Comparison of ENCODE assay signal across 1 cellular context in the genomic region with DNA sequence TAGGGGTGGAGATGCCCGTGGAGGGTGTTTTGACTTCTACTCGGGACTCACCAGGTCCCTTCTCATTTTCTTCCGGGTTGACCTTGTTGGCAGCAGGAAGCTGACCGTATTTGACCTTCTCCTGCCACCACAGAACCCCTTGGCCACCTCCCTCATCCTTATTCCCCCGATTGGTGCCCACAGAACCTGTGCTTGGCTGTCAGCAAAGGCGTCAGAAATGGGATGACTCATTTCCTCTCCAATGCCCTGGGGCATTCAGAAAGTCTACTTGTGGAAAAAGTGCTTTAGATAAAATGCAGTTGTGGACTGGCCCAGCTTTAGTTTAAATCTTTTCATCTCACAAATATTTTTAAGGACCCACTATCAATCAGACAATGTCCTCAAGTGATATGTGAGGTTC.
A peak's percentile ranks its signal among the peaks of the same experiment; 100 is the strongest.
TF ChIP-seq lines count a peak whose summit lies in the region.

No MANE protein-coding gene starts in this region.

TF ChIP-seq in HEK293, 187 proteins besides CTCF, POLR2A, EP300 and RAD21 (continued from another document and continues in another):
- TF ChIP-seq, protein P1, sequence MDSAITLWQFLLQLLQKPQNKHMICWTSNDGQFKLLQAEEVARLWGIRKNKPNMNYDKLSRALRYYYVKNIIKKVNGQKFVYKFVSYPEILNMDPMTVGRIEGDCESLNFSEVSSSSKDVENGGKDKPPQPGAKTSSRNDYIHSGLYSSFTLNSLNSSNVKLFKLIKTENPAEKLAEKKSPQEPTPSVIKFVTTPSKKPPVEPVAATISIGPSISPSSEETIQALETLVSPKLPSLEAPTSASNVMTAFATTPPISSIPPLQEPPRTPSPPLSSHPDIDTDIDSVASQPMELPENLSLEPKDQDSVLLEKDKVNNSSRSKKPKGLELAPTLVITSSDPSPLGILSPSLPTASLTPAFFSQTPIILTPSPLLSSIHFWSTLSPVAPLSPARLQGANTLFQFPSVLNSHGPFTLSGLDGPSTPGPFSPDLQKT (IDR thresholded peaks at IDR 0.05; ENCODE audit: borderline replicate concordance, low read depth, low read length): no peak
- TF ChIP-seq ZSCAN18 (tag by site-specific recombination; IDR thresholded peaks at IDR 0.05) (no peak), ZNF394 (tag by site-specific recombination; IDR thresholded peaks at IDR 0.05; ENCODE audit: borderline replicate concordance) (no peak), ZNF155 (tag by site-specific recombination; IDR thresholded peaks at IDR 0.05) (no peak), ZNF792 (tag by site-specific recombination; IDR thresholded peaks at IDR 0.05) (no peak), HIC1 (tag by site-specific recombination; IDR thresholded peaks at IDR 0.05) (peak; percentile 48; the same call in 1 of the 2 replicates), ZNF529 (tag by site-specific recombination; IDR thresholded peaks at IDR 0.05; ENCODE audit: insufficient replicate concordance) (no peak), MEIS1 (CRISPR knock-in tag; IDR thresholded peaks at IDR 0.05; ENCODE audit: borderline replicate concordance) (no peak), SETDB1 (IDR thresholded peaks at IDR 0.05; ENCODE audit: insufficient read length, low read length) (no peak), IKZF3 (tag by site-specific recombination; IDR thresholded peaks at IDR 0.05) (0 out of 2 replicates have a peak, but pooled peaks have one; percentile 18), FEZF1 (tag by site-specific recombination; IDR thresholded peaks at IDR 0.05) (no peak), ZNF175 (tag by site-specific recombination; IDR thresholded peaks at IDR 0.05) (no peak), ZNF600 (tag by site-specific recombination; IDR thresholded peaks at IDR 0.05) (no peak), ZSCAN5A (tag by site-specific recombination; IDR thresholded peaks at IDR 0.05) (no peak), ZNF530 (tag by site-specific recombination; IDR thresholded peaks at IDR 0.05; ENCODE audit: low read depth) (no peak), ZNF426 (tag by site-specific recombination; IDR thresholded peaks at IDR 0.05) (no peak), ZNF23 (tag by site-specific recombination; IDR thresholded peaks at IDR 0.05; ENCODE audit: borderline replicate concordance) (no peak), GLI4 (tag by site-specific recombination; IDR thresholded peaks at IDR 0.05) (no peak), ZNF114 (tag by site-specific recombination; IDR thresholded peaks at IDR 0.05) (no peak), ZNF19 (tag by site-specific recombination; IDR thresholded peaks at IDR 0.05; ENCODE audit: low read depth) (no peak), ZNF585B (tag by site-specific recombination; IDR thresholded peaks at IDR 0.05) (no peak), GLIS2 (tag by site-specific recombination; IDR thresholded peaks at IDR 0.05) (no peak), HOXA7 (CRISPR knock-in tag; IDR thresholded peaks at IDR 0.05; ENCODE audit: borderline replicate concordance) (no peak), ZNF146 (tag by site-specific recombination; IDR thresholded peaks at IDR 0.05) (no peak), ZNF830 (tag by site-specific recombination; IDR thresholded peaks at IDR 0.05; ENCODE audit: low read depth) (no peak), YY1 (tag by site-specific recombination; IDR thresholded peaks at IDR 0.05) (no peak), EGR2 (tag by site-specific recombination; IDR thresholded peaks at IDR 0.05; ENCODE audit: low read depth) (no peak), SP7 (tag by site-specific recombination; IDR thresholded peaks at IDR 0.05) (peak; percentile 53), ZNF521 (tag by site-specific recombination; IDR thresholded peaks at IDR 0.05) (no peak), ZNF747 (tag by site-specific recombination; IDR thresholded peaks at IDR 0.05) (no peak), KLF10 (tag by site-specific recombination; IDR thresholded peaks at IDR 0.05) (no peak), ZFP69B (tag by site-specific recombination; IDR thresholded peaks at IDR 0.05) (no peak), ZNF24 (tag by site-specific recombination; IDR thresholded peaks at IDR 0.05) (no peak), ZNF692 (tag by site-specific recombination; IDR thresholded peaks at IDR 0.05) (0 out of 2 replicates have a peak, but pooled peaks have one; percentile 21), ZNF544 (tag by site-specific recombination; IDR thresholded peaks at IDR 0.05) (no peak), ZNF350 (tag by site-specific recombination; IDR thresholded peaks at IDR 0.05) (no peak), ZNF239 (tag by site-specific recombination; IDR thresholded peaks at IDR 0.05) (no peak), OSR2 (tag by site-specific recombination; IDR thresholded peaks at IDR 0.05) (no peak), ZNF10 (tag by site-specific recombination; IDR thresholded peaks at IDR 0.05) (no peak), ZNF664 (tag by site-specific recombination; IDR thresholded peaks at IDR 0.05) (no peak), ZSCAN23 (tag by site-specific recombination; IDR thresholded peaks at IDR 0.05) (no peak), ZBTB48 (tag by site-specific recombination; IDR thresholded peaks at IDR 0.05) (no peak), ZNF610 (tag by site-specific recombination; IDR thresholded peaks at IDR 0.05; ENCODE audit: borderline replicate concordance) (no peak)
- TF ChIP-seq, protein P2, sequence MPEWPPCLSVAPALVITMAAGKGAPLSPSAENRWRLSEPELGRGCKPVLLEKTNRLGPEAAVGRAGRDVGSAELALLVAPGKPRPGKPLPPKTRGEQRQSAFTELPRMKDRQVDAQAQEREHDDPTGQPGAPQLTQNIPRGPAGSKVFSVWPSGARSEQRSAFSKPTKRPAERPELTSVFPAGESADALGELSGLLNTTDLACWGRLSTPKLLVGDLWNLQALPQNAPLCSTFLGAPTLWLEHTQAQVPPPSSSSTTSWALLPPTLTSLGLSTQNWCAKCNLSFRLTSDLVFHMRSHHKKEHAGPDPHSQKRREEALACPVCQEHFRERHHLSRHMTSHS (tag by site-specific recombination; IDR thresholded peaks at IDR 0.05): no peak
- TF ChIP-seq, protein P3, sequence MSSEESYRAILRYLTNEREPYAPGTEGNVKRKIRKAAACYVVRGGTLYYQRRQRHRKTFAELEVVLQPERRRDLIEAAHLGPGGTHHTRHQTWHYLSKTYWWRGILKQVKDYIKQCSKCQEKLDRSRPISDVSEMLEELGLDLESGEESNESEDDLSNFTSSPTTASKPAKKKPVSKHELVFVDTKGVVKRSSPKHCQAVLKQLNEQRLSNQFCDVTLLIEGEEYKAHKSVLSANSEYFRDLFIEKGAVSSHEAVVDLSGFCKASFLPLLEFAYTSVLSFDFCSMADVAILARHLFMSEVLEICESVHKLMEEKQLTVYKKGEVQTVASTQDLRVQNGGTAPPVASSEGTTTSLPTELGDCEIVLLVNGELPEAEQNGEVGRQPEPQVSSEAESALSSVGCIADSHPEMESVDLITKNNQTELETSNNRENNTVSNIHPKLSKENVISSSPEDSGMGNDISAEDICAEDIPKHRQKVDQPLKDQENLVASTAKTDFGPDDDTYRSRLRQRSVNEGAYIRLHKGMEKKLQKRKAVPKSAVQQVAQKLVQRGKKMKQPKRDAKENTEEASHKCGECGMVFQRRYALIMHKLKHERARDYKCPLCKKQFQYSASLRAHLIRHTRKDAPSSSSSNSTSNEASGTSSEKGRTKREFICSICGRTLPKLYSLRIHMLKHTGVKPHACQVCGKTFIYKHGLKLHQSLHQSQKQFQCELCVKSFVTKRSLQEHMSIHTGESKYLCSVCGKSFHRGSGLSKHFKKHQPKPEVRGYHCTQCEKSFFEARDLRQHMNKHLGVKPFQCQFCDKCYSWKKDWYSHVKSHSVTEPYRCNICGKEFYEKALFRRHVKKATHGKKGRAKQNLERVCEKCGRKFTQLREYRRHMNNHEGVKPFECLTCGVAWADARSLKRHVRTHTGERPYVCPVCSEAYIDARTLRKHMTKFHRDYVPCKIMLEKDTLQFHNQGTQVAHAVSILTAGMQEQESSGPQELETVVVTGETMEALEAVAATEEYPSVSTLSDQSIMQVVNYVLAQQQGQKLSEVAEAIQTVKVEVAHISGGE (tag by site-specific recombination; conservative IDR thresholded peaks at IDR 0.05; ENCODE audit: low read depth): no peak
- TF ChIP-seq, protein P4, sequence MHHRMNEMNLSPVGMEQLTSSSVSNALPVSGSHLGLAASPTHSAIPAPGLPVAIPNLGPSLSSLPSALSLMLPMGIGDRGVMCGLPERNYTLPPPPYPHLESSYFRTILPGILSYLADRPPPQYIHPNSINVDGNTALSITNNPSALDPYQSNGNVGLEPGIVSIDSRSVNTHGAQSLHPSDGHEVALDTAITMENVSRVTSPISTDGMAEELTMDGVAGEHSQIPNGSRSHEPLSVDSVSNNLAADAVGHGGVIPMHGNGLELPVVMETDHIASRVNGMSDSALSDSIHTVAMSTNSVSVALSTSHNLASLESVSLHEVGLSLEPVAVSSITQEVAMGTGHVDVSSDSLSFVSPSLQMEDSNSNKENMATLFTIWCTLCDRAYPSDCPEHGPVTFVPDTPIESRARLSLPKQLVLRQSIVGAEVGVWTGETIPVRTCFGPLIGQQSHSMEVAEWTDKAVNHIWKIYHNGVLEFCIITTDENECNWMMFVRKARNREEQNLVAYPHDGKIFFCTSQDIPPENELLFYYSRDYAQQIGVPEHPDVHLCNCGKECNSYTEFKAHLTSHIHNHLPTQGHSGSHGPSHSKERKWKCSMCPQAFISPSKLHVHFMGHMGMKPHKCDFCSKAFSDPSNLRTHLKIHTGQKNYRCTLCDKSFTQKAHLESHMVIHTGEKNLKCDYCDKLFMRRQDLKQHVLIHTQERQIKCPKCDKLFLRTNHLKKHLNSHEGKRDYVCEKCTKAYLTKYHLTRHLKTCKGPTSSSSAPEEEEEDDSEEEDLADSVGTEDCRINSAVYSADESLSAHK (tag by site-specific recombination; IDR thresholded peaks at IDR 0.05): no peak
- TF ChIP-seq, protein P5, sequence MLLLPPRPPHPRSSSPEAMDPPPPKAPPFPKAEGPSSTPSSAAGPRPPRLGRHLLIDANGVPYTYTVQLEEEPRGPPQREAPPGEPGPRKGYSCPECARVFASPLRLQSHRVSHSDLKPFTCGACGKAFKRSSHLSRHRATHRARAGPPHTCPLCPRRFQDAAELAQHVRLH (tag by site-specific recombination; IDR thresholded peaks at IDR 0.05): no peak
- TF ChIP-seq, protein P6, sequence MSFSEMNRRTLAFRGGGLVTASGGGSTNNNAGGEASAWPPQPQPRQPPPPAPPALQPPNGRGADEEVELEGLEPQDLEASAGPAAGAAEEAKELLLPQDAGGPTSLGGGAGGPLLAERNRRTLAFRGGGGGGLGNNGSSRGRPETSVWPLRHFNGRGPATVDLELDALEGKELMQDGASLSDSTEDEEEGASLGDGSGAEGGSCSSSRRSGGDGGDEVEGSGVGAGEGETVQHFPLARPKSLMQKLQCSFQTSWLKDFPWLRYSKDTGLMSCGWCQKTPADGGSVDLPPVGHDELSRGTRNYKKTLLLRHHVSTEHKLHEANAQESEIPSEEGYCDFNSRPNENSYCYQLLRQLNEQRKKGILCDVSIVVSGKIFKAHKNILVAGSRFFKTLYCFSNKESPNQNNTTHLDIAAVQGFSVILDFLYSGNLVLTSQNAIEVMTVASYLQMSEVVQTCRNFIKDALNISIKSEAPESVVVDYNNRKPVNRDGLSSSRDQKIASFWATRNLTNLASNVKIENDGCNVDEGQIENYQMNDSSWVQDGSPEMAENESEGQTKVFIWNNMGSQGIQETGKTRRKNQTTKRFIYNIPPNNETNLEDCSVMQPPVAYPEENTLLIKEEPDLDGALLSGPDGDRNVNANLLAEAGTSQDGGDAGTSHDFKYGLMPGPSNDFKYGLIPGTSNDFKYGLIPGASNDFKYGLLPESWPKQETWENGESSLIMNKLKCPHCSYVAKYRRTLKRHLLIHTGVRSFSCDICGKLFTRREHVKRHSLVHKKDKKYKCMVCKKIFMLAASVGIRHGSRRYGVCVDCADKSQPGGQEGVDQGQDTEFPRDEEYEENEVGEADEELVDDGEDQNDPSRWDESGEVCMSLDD (tag by site-specific recombination; IDR thresholded peaks at IDR 0.05): no peak
